Comparison of ENCODE assay signal across 21 cellular contexts in genomic region chr5:854966-855743, GRCh38. TPM values are rescaled to one million over a fixed set of nuclear protein-coding genes. Genes with fewer than 3 reads are reported as not detected.
DNase-seq lines count a peak whose midpoint lies in the region; ATAC-seq, FAIRE-seq and TF ChIP-seq lines count a peak whose summit lies in the region.
"Had no signal": no experiment of that assay in that cellular context is flagged by ENCODE, and none has a peak within 500 bp of the region (broad histone marks: within the 10 kb centered on the region; RNA-seq: fewer than 3 reads in every experiment).

No MANE protein-coding gene starts in this region.

- dilution Hi-C loops in mammary epithelial cell (cut with HindIII; ENCODE audit: low sequenced_read_pairs) = no loop called here

- POLR2A ChIA-PET in HepG2 (lab: Yijun Ruan, JAX) = no interaction called here

- no peaks in the 10 kb centered on the region for H3K9me3 ChIP-seq in HepG2 (ENCODE audit: low read length)
- H3K9me3 ChIP-seq in osteoblast (ENCODE audit: low read depth, low read length) = no peaks in the 10 kb centered on the region
- H3K9me3 ChIP-seq in mammary epithelial cell (replicated peaks; ENCODE audit: insufficient read depth, low read length) = no peaks in the 10 kb centered on the region
- H3K9me3 ChIP-seq: BLaER1, MG63 had no signal

- peaks cover 0 to 17% of the 10 kb centered on the region in 2 experiments; a peak in 3 of 5 replicates for H3K27me3 ChIP-seq in HepG2 (ENCODE audit: control insufficient read depth in 1 of 2, insufficient read depth in 2 of 2, low read length in 2 of 2)
- peaks cover 5% of the 10 kb centered on the region for H3K27me3 ChIP-seq in osteoblast (ENCODE audit: insufficient read depth, low read length)
- no peaks in the 10 kb centered on the region for H3K27me3 ChIP-seq in mammary epithelial cell (ENCODE audit: insufficient read depth, low read length)
- H3K27me3 ChIP-seq: BLaER1 had no signal

- TF ChIP-seq POLR2A in HepG2 (IDR thresholded peaks at IDR 0.05; ENCODE audit: insufficient read depth in 1 of 2, low read depth in 2 of 2, low read length in 2 of 2) = no peak

- TF ChIP-seq RAD21 in HepG2 (CRISPR knock-in tag; IDR thresholded peaks at IDR 0.05) = no peak

- H3K4me2 ChIP-seq in HepG2 (ENCODE audit: low read depth, low read length) = no peak overlapping the region
- no peak overlapping the region for H3K4me2 ChIP-seq in osteoblast (ENCODE audit: insufficient read depth, low read length)
- no peak overlapping the region for H3K4me2 ChIP-seq in mammary epithelial cell (ENCODE audit: insufficient read depth, low read depth, low read length)
- H3K4me2 ChIP-seq: BLaER1 had no signal

- WGBS in HepG2 (ENCODE audit: low lambda C conversion rate) = 85% methylated on average over 26 of the region's 32 CpGs
- 96% methylated on average over 9 of the region's 32 CpGs for WGBS in mammary epithelial cell (ENCODE audit: low coverage, missing lambda C conversion rate)

- BruUV-seq in HepG2 (replicated peaks; lab: Mats Ljungman, UMichigan) (no TSS peak), mammary epithelial cell (replicated peaks; lab: Mats Ljungman, UMichigan) (no TSS peak)

- H3K79me2 ChIP-seq in HepG2 (ENCODE audit: insufficient read depth, low read length) = no peaks in the 10 kb centered on the region
- no peaks in the 10 kb centered on the region for H3K79me2 ChIP-seq in osteoblast (ENCODE audit: insufficient read depth, low read length)
- H3K79me2 ChIP-seq in mammary epithelial cell (ENCODE audit: insufficient read depth, low read length) = no peaks in the 10 kb centered on the region

- peaks cover 23% of the 10 kb centered on the region for H3K4me1 ChIP-seq in HepG2 (ENCODE audit: insufficient read depth, low read length)
- no peaks in the 10 kb centered on the region for H3K4me1 ChIP-seq in osteoblast (ENCODE audit: insufficient read depth, low read length)
- H3K4me1 ChIP-seq in mammary epithelial cell (ENCODE audit: insufficient read depth, low read length) = peaks cover 3% of the 10 kb centered on the region

- TF ChIP-seq CTCF in HepG2 (CRISPR knock-in tag; IDR thresholded peaks at IDR 0.05) = no peak
- no peak for TF ChIP-seq CTCF in osteoblast (IDR thresholded peaks at IDR 0.05; ENCODE audit: extremely low read depth, low read depth, low read length)
- TF ChIP-seq CTCF in mammary epithelial cell (conservative IDR thresholded peaks at IDR 0.05 in 1 of 2, IDR thresholded peaks at IDR 0.05 in 1 of 2; ENCODE audit: extremely low read depth in 1 of 2, insufficient read depth in 1 of 2, low read depth in 1 of 2, low read length in 2 of 2) = no peak

- TF ChIP-seq EP300 in HepG2 (IDR thresholded peaks at IDR 0.05; ENCODE audit: low read depth in 2 of 2, low read length in 2 of 2) (no peak), HepG2 (CRISPR knock-in tag; IDR thresholded peaks at IDR 0.05; ENCODE audit: borderline replicate concordance) (no peak)

- in situ Hi-C loops in HepG2 (cut with HindIII; ENCODE audit: extremely low pct_ligation_motif_present, low pct_unique_long_range_greater_than_20kb) = no loop called here
- in situ Hi-C loops in mammary epithelial cell (cut with MboI; ENCODE audit: low sequenced_read_pairs in 2 of 2) = no loop called here

- CTCF ChIA-PET in HepG2 (lab: Yijun Ruan, JAX; ENCODE audit: low intra/inter-chr PET ratio, low total read pairs) = no interaction called here
- CTCF ChIA-PET in mammary epithelial cell (lab: Charles Lee; ENCODE audit: low non-redundant PET) = no interaction called here

- H3K9ac ChIP-seq in HepG2 (ENCODE audit: insufficient read depth, low read depth, low read length) = no peak overlapping the region
- H3K9ac ChIP-seq in mammary epithelial cell (ENCODE audit: insufficient read depth, low read length) = no peak overlapping the region
- H3K9ac ChIP-seq: BLaER1 had no signal

- H4K20me1 ChIP-seq in HepG2 (ENCODE audit: insufficient read depth, low read length) (peaks cover 2% of the 10 kb centered on the region; the same call in 1 of the 2 replicates), osteoblast (ENCODE audit: insufficient read depth, low read length) (no peaks in the 10 kb centered on the region), mammary epithelial cell (ENCODE audit: insufficient read depth, low read length) (no peaks in the 10 kb centered on the region)

- no peak overlapping the region for H2AFZ ChIP-seq in HepG2 (ENCODE audit: low read length)
- H2AFZ ChIP-seq in osteoblast (ENCODE audit: low read length) = no peak overlapping the region
- H2AFZ ChIP-seq in mammary epithelial cell (ENCODE audit: low read depth, low read length) = no peak overlapping the region

- intact Hi-C loops in HepG2 (cut with micrococcal nuclease; ENCODE audit: unreplicated experiment) = loop anchor here (5.0 kb wide), 1 partner anchor 37 kb away; the partner anchor contains the start of genes BRD9 and TRIP13
- intact Hi-C loops in mammary epithelial cell (cut with micrococcal nuclease) = no loop called here

- FAIRE-seq in HepG2 (lab: Jason Lieb, UNC) = no peak

- no peak for ATAC-seq in activated CD4-positive, CD25-positive, alpha-beta regulatory T cell treated with anti-CD3 and anti-CD28 coated beads, Interleukin-2, amount 50 U/mL, for 24 hours
- ATAC-seq in HepG2 (no peak), HG02642 (IDR thresholded peaks at IDR 0.05; ENCODE audit: poor library complexity, unreplicated experiment) (no peak)

- no peaks in the 10 kb centered on the region for H3K36me3 ChIP-seq in HepG2 (replicated peaks in 1 of 2; ENCODE audit: control insufficient read depth in 1 of 2, insufficient read depth in 2 of 2, low read length in 2 of 2)
- H3K36me3 ChIP-seq in osteoblast (ENCODE audit: insufficient read depth, low read length) = no peaks in the 10 kb centered on the region
- H3K36me3 ChIP-seq in mammary epithelial cell (ENCODE audit: insufficient read depth, low read length) = no peaks in the 10 kb centered on the region
- H3K36me3 ChIP-seq: BLaER1, MG63 had no signal

- H3K4me3 ChIP-seq in HepG2 (replicated peaks in 1 of 3; ENCODE audit: insufficient read depth in 1 of 3, low read depth in 2 of 3, low read length in 3 of 3) = no peak overlapping the region
- no peak overlapping the region for H3K4me3 ChIP-seq in osteoblast (ENCODE audit: insufficient read depth, low read length)
- H3K4me3 ChIP-seq in mammary epithelial cell (replicated peaks in 1 of 3; ENCODE audit: insufficient read depth in 1 of 3, low read depth in 2 of 3, low read length in 3 of 3) = no peak overlapping the region
- H3K4me3 ChIP-seq: BLaER1, MG63 had no signal

- H3K27ac ChIP-seq in HepG2 (ENCODE audit: extremely low read length, insufficient read depth, low read length) = no peak overlapping the region
- no peak overlapping the region for H3K27ac ChIP-seq in osteoblast (ENCODE audit: low read depth, low read length)
- H3K27ac ChIP-seq in mammary epithelial cell (ENCODE audit: insufficient read depth, low read depth, low read length) = no peak overlapping the region
- H3K27ac ChIP-seq: 22Rv1, BLaER1, RWPE1 had no signal

- DNase-seq in activated CD4-positive, CD25-positive, alpha-beta regulatory T cell treated with anti-CD3 and anti-CD28 coated beads, Interleukin-2, amount 50 U/mL, for 72 hours = peak; percentile 23
- DNase-seq in HepG2 (ENCODE audit: low spot score) (no peak), osteoblast (ENCODE audit: insufficient read length, low spot score, missing footprints) (peak; percentile 34), NCI-H82 (lab: John Stamatoyannopoulos, UW) (no peak), mammary epithelial cell (no peak)
- no peak for DNase-seq in activated CD4-positive, alpha-beta T cell treated with anti-CD3 and anti-CD28 coated beads for 1 hour
- DNase-seq: ACHN; CD4-positive, alpha-beta T cell; COR-L47; DMS 273 treated with DMSO at 0.1 percent for 48 hours; DMS79 treated with DMSO at 0.1 percent for 48 hours; NCI-H1417 treated with DMSO at 0.1 percent for 48 hours; NCI-H187 treated with DMSO at 0.1 percent for 48 hours; NCI-H510A; SIG-M5 had no signal

RNA-seq across cellular contexts. Expression of gene ZDHHC11, which starts 4.4 kb away (rescaled TPM):
- total RNA-seq in HepG2 (2016; rRNA removed; fragmentation: Illumina TruSeq; extraction: Trizol) = 1.4 and 4.0 TPM in 2 replicates
- total RNA-seq in HepG2 (2016; cell fraction: cytosol; rRNA removed; fragmentation: Illumina TruSeq; extraction: Trizol; ENCODE audit: low read depth) = 0.51 and 1.4 TPM in 2 replicates
- total RNA-seq in HepG2 (2016; cell fraction: insoluble cytoplasmic fraction; rRNA removed; fragmentation: Illumina TruSeq; extraction: Trizol) = 0.67 and 5.3 TPM in 2 replicates
- total RNA-seq in HepG2 (2016; cell fraction: membrane; rRNA removed; fragmentation: Illumina TruSeq; extraction: Trizol) = 1.5 and 2.0 TPM in 2 replicates
- 8.6 and 9.6 TPM in 2 replicates for total RNA-seq in HepG2 (2016; cell fraction: nucleus; rRNA removed; fragmentation: Illumina TruSeq; extraction: Trizol)
- polyA plus RNA-seq in HepG2 (2011; rRNA removed) = 2.1 and 2.2 TPM in 2 replicates
- polyA plus RNA-seq in HepG2 (2011; cell fraction: cytosol; rRNA removed) = 1.6 and 2.1 TPM in 2 replicates
- 24.0 and 31.7 TPM in 2 replicates for polyA plus RNA-seq in HepG2 (2011; cell fraction: nucleus; rRNA removed)
- polyA plus RNA-seq in HepG2 (2012) = 3.2 and 7.4 TPM in 2 replicates
- 0.68 and 0.74 TPM in 2 replicates for polyA plus RNA-seq in HepG2 (2016; cell fraction: cytosol; fragmentation: Illumina TruSeq; extraction: Trizol; ENCODE audit: low read depth)
- polyA plus RNA-seq in HepG2 (2016; cell fraction: insoluble cytoplasmic fraction; fragmentation: Illumina TruSeq; extraction: Trizol; ENCODE audit: low read depth) = 1.2 and 2.3 TPM in 2 replicates
- 0.83 and 1.1 TPM in 2 replicates for polyA plus RNA-seq in HepG2 (2016; cell fraction: membrane; fragmentation: Illumina TruSeq; extraction: Trizol; ENCODE audit: low read depth)
- 21.9 and 23.7 TPM in 2 replicates for polyA plus RNA-seq in HepG2 (2016; cell fraction: nucleus; fragmentation: Illumina TruSeq; extraction: Trizol; ENCODE audit: insufficient read depth, low read depth)
- polyA minus RNA-seq in HepG2 (2011; rRNA and poly(A)+ RNA removed; ENCODE audit: low replicate concordance) = 7.7 and 72.5 TPM in 2 replicates
- polyA minus RNA-seq in HepG2 (2011; cell fraction: cytosol; rRNA and poly(A)+ RNA removed) = 2.5 TPM in 1 of 2 replicates, not detected in the other
- 12.6 and 14.9 TPM in 2 replicates for polyA minus RNA-seq in HepG2 (2011; cell fraction: nucleus; rRNA and poly(A)+ RNA removed)
- total RNA-seq in osteoblast = 1.2 and 1.8 TPM in 2 replicates
- 10 to 100 TPM in 1 of 2 donors, 1 to 10 TPM in 1; 6.0 to 10.6 TPM for total RNA-seq in mammary epithelial cell
- polyA plus RNA-seq in mammary epithelial cell = 0.63 TPM
- polyA minus RNA-seq in mammary epithelial cell = 4.8 TPM

RNA-seq across cellular contexts. Expression of gene BRD9, which starts 37.4 kb away (rescaled TPM):
- total RNA-seq in HepG2 (2016; rRNA removed; fragmentation: Illumina TruSeq; extraction: Trizol) (20.7 and 22.9 TPM in 2 replicates), osteoblast (29.8 and 35.8 TPM in 2 replicates), mammary epithelial cell (10 to 100 TPM; 25.5 to 45.8 TPM)
- total RNA-seq in HepG2 (2016; cell fraction: cytosol; rRNA removed; fragmentation: Illumina TruSeq; extraction: Trizol; ENCODE audit: low read depth) = 6.6 and 8.1 TPM in 2 replicates
- 18.6 and 24.6 TPM in 2 replicates for total RNA-seq in HepG2 (2016; cell fraction: insoluble cytoplasmic fraction; rRNA removed; fragmentation: Illumina TruSeq; extraction: Trizol)
- total RNA-seq in HepG2 (2016; cell fraction: membrane; rRNA removed; fragmentation: Illumina TruSeq; extraction: Trizol) = 10.4 and 11.6 TPM in 2 replicates
- total RNA-seq in HepG2 (2016; cell fraction: nucleus; rRNA removed; fragmentation: Illumina TruSeq; extraction: Trizol) = 30.9 and 31.0 TPM in 2 replicates
- polyA plus RNA-seq in HepG2 (2011; rRNA removed) (5.2 and 6.3 TPM in 2 replicates), mammary epithelial cell (14.5 TPM)
- polyA plus RNA-seq in HepG2 (2011; cell fraction: cytosol; rRNA removed) = 4.5 and 4.6 TPM in 2 replicates
- polyA plus RNA-seq in HepG2 (2011; cell fraction: nucleus; rRNA removed) = 36.0 and 39.4 TPM in 2 replicates
- polyA plus RNA-seq in HepG2 (2012) = 10.7 and 10.9 TPM in 2 replicates
- 2.4 and 2.5 TPM in 2 replicates for polyA plus RNA-seq in HepG2 (2016; cell fraction: cytosol; fragmentation: Illumina TruSeq; extraction: Trizol; ENCODE audit: low read depth)
- polyA plus RNA-seq in HepG2 (2016; cell fraction: insoluble cytoplasmic fraction; fragmentation: Illumina TruSeq; extraction: Trizol; ENCODE audit: low read depth) = 17.6 and 19.2 TPM in 2 replicates
- 4.9 and 5.4 TPM in 2 replicates for polyA plus RNA-seq in HepG2 (2016; cell fraction: membrane; fragmentation: Illumina TruSeq; extraction: Trizol; ENCODE audit: low read depth)
- polyA plus RNA-seq in HepG2 (2016; cell fraction: nucleus; fragmentation: Illumina TruSeq; extraction: Trizol; ENCODE audit: insufficient read depth, low read depth) = 65.1 and 68.5 TPM in 2 replicates
- 15.9 and 73.1 TPM in 2 replicates for polyA minus RNA-seq in HepG2 (2011; rRNA and poly(A)+ RNA removed; ENCODE audit: low replicate concordance)
- polyA minus RNA-seq in HepG2 (2011; cell fraction: cytosol; rRNA and poly(A)+ RNA removed) = 4.1 and 5.6 TPM in 2 replicates
- 30.7 and 34.1 TPM in 2 replicates for polyA minus RNA-seq in HepG2 (2011; cell fraction: nucleus; rRNA and poly(A)+ RNA removed)
- polyA minus RNA-seq in mammary epithelial cell = 19.9 TPM

RNA-seq across cellular contexts. Expression of gene TRIP13, which starts 37.5 kb away (rescaled TPM):
- total RNA-seq in HepG2 (2016; rRNA removed; fragmentation: Illumina TruSeq; extraction: Trizol) (33.0 and 39.5 TPM in 2 replicates), osteoblast (3.8 and 4.0 TPM in 2 replicates), mammary epithelial cell (10 to 100 TPM in 1 of 2 donors, 1 to 10 TPM in 1; 5.7 to 27.9 TPM)
- 8.1 and 9.8 TPM in 2 replicates for total RNA-seq in HepG2 (2016; cell fraction: cytosol; rRNA removed; fragmentation: Illumina TruSeq; extraction: Trizol; ENCODE audit: low read depth)
- 33.0 and 42.4 TPM in 2 replicates for total RNA-seq in HepG2 (2016; cell fraction: insoluble cytoplasmic fraction; rRNA removed; fragmentation: Illumina TruSeq; extraction: Trizol)
- 19.4 and 20.2 TPM in 2 replicates for total RNA-seq in HepG2 (2016; cell fraction: membrane; rRNA removed; fragmentation: Illumina TruSeq; extraction: Trizol)
- total RNA-seq in HepG2 (2016; cell fraction: nucleus; rRNA removed; fragmentation: Illumina TruSeq; extraction: Trizol) = 18.6 TPM in 2 replicates
- polyA plus RNA-seq in HepG2 (2011; rRNA removed) (12.8 and 13.5 TPM in 2 replicates), mammary epithelial cell (35.4 TPM)
- 6.1 and 7.0 TPM in 2 replicates for polyA plus RNA-seq in HepG2 (2011; cell fraction: cytosol; rRNA removed)
- 11.6 and 18.6 TPM in 2 replicates for polyA plus RNA-seq in HepG2 (2011; cell fraction: nucleus; rRNA removed)
- 6.5 and 11.3 TPM in 2 replicates for polyA plus RNA-seq in HepG2 (2012)
- 4.9 and 6.9 TPM in 2 replicates for polyA plus RNA-seq in HepG2 (2016; cell fraction: cytosol; fragmentation: Illumina TruSeq; extraction: Trizol; ENCODE audit: low read depth)
- polyA plus RNA-seq in HepG2 (2016; cell fraction: insoluble cytoplasmic fraction; fragmentation: Illumina TruSeq; extraction: Trizol; ENCODE audit: low read depth) = 44.2 and 47.5 TPM in 2 replicates
- 13.5 and 13.6 TPM in 2 replicates for polyA plus RNA-seq in HepG2 (2016; cell fraction: membrane; fragmentation: Illumina TruSeq; extraction: Trizol; ENCODE audit: low read depth)
- polyA plus RNA-seq in HepG2 (2016; cell fraction: nucleus; fragmentation: Illumina TruSeq; extraction: Trizol; ENCODE audit: insufficient read depth, low read depth) = 42.0 and 45.8 TPM in 2 replicates
- polyA minus RNA-seq in HepG2 (2011; rRNA and poly(A)+ RNA removed; ENCODE audit: low replicate concordance) = 6.3 and 101 TPM in 2 replicates
- 4.5 and 11.3 TPM in 2 replicates for polyA minus RNA-seq in HepG2 (2011; cell fraction: cytosol; rRNA and poly(A)+ RNA removed)
- 9.2 and 11.7 TPM in 2 replicates for polyA minus RNA-seq in HepG2 (2011; cell fraction: nucleus; rRNA and poly(A)+ RNA removed)
- polyA minus RNA-seq in mammary epithelial cell = 68.5 TPM

Comparison
In these comparisons a context has a peak if more than half of its experiments do, and no peak if none do; other contexts are left out.
1. DNase-seq: peak in activated CD4-positive, CD25-positive, alpha-beta regulatory T cell treated with anti-CD3 and anti-CD28 coated beads, Interleukin-2, amount 50 U/mL, for 72 hours (single experiment) and osteoblast (single experiment); none in HepG2 (single experiment), activated CD4-positive, alpha-beta T cell treated with anti-CD3 and anti-CD28 coated beads for 1 hour (single experiment), NCI-H82 (single experiment) and mammary epithelial cell (single experiment).